Comparison of ENCODE assay signal across 14 cellular contexts in the genomic region with DNA sequence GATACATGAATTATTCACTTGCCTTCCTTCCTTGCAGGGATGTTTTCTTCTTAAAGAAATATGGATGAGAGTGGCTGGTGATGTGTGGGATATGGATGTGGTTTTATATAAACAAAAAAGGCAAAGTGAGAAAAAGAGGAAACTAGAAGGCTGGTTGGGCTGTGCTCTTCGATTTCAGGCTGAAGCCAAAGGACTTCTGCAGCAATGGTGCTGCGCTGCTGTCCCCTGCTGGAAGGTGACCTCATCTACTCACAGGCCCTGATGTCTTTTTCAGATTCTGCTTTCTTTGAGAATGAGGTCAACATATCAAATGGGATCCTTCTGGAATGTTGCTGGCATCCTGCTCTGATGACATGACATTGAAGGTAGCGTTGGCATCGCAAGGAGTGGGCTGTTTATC. TPM values are rescaled to one million over a fixed set of nuclear protein-coding genes. Genes with fewer than 3 reads are reported as not detected.
DNase-seq lines count a peak whose midpoint lies in the region; ATAC-seq and TF ChIP-seq lines count a peak whose summit lies in the region.
"Had no signal": no experiment of that assay in that cellular context is flagged by ENCODE, and none has a peak within 500 bp of the region (broad histone marks: within the 10 kb centered on the region; RNA-seq: fewer than 3 reads in every experiment).

No MANE protein-coding gene starts in this region.

- no peak overlapping the region for H2AFZ ChIP-seq in OCI-LY3 (ENCODE audit: low read depth, low read length)
- H2AFZ ChIP-seq in smooth muscle cell (ENCODE audit: low read depth), result no peak overlapping the region

- TF ChIP-seq CTCF in OCI-LY3 (IDR thresholded peaks at IDR 0.05; ENCODE audit: low read depth, low read length) (peak; percentile 54), left ventricle myocardium inferior (IDR thresholded peaks at IDR 0.05; ENCODE audit: borderline replicate concordance) (peak; percentile 67), smooth muscle cell (IDR thresholded peaks at IDR 0.05; ENCODE audit: borderline replicate concordance, insufficient read depth, poor library complexity, severe bottlenecking) (no peak)

- H3K4me3 ChIP-seq in OCI-LY3 (ENCODE audit: low read length) (no peak overlapping the region), left ventricle myocardium inferior (no peak overlapping the region), smooth muscle cell (no peak overlapping the region)
- H3K4me3 ChIP-seq: K562 had no signal

- H3K27me3 ChIP-seq in OCI-LY3 (ENCODE audit: low read depth, low read length), result no peaks in the 10 kb centered on the region
- no peaks in the 10 kb centered on the region for H3K27me3 ChIP-seq in left ventricle myocardium inferior (ENCODE audit: low read depth)
- H3K27me3 ChIP-seq in smooth muscle cell (ENCODE audit: low read depth), result no peaks in the 10 kb centered on the region

- H3K79me2 ChIP-seq in OCI-LY3 (ENCODE audit: low read length), result no peaks in the 10 kb centered on the region
- H3K79me2 ChIP-seq in smooth muscle cell (ENCODE audit: low read depth), result no peaks in the 10 kb centered on the region

- no peaks in the 10 kb centered on the region for H3K9me3 ChIP-seq in OCI-LY3 (ENCODE audit: insufficient read depth, low read length)
- H3K9me3 ChIP-seq in left ventricle myocardium inferior (replicated peaks), result no peaks in the 10 kb centered on the region
- no peaks in the 10 kb centered on the region for H3K9me3 ChIP-seq in smooth muscle cell (replicated peaks; ENCODE audit: low read depth)

- WGBS in smooth muscle cell (ENCODE audit: low lambda C conversion rate), result no CpG with 5 or more reads among the region's 4 CpGs

- no peaks in the 10 kb centered on the region for H3K4me1 ChIP-seq in OCI-LY3 (ENCODE audit: low read length)
- no peaks in the 10 kb centered on the region for H3K4me1 ChIP-seq in left ventricle myocardium inferior
- no peaks in the 10 kb centered on the region for H3K4me1 ChIP-seq in smooth muscle cell (ENCODE audit: low read depth)

- H3K9ac ChIP-seq in OCI-LY3 (ENCODE audit: low read length) (no peak overlapping the region), smooth muscle cell (ENCODE audit: low read depth) (no peak overlapping the region)

- H3K27ac ChIP-seq in OCI-LY3 (ENCODE audit: low read length) (no peak overlapping the region), left ventricle myocardium inferior (replicated peaks) (no peak overlapping the region), smooth muscle cell (ENCODE audit: low read depth) (no peak overlapping the region)

- ATAC-seq in GM21528 (IDR thresholded peaks at IDR 0.05; ENCODE audit: low FRiP score, unreplicated experiment), result no peak
- no peak for ATAC-seq in HG03135 (IDR thresholded peaks at IDR 0.05; ENCODE audit: unreplicated experiment)
- ATAC-seq: K562 had no signal

- H3F3A ChIP-seq in smooth muscle cell (ENCODE audit: low read depth), result no peaks in the 10 kb centered on the region

- DNase-seq in stimulated activated CD4-positive, alpha-beta T cell treated with anti-CD3 and anti-CD28 coated beads, Interleukin-4, amount 100 ng/mL, for 1 hour, result peak; percentile 11
- DNase-seq in stimulated activated CD4-positive, alpha-beta T cell treated with anti-CD3 and anti-CD28 coated beads, Interleukin-4, amount 100 ng/mL, for 24 hours, result no peak
- DNase-seq in left ventricle myocardium inferior (peak; percentile 18), smooth muscle cell (lab: John Stamatoyannopoulos, UW; ENCODE audit: unreplicated experiment) (no peak), NCI-H345 (lab: John Stamatoyannopoulos, UW) (no peak)
- DNase-seq: CD4-positive, CD25-positive, alpha-beta regulatory T cell; NCI-H510A treated with DMSO at 0.1 percent for 48 hours; retina; SW 1271 had no signal

- H3K36me3 ChIP-seq in OCI-LY3 (replicated peaks; ENCODE audit: low read depth, low read length) (no peaks in the 10 kb centered on the region), left ventricle myocardium inferior (no peaks in the 10 kb centered on the region), smooth muscle cell (ENCODE audit: low read depth) (no peaks in the 10 kb centered on the region)

- intact Hi-C loops in left ventricle myocardium inferior (cut with micrococcal nuclease), result no loop called here

- H4K20me1 ChIP-seq in OCI-LY3 (ENCODE audit: insufficient read depth, low read length) (no peaks in the 10 kb centered on the region), smooth muscle cell (ENCODE audit: low read depth) (no peaks in the 10 kb centered on the region)

- no peak overlapping the region for H3K4me2 ChIP-seq in OCI-LY3 (ENCODE audit: low read length)
- H3K4me2 ChIP-seq in smooth muscle cell, result no peak overlapping the region

RNA-seq across cellular contexts. Expression of gene RPS4Y2, which starts 15.3 kb away (rescaled TPM):
- not detected for total RNA-seq in left ventricle myocardium inferior
- not detected in 2 replicates for total RNA-seq in smooth muscle cell
- polyA plus RNA-seq in smooth muscle cell, result not detected in 2 replicates
- total RNA-seq: CD4-positive, CD25-positive, alpha-beta regulatory T cell; fibroblast of villous mesenchyme; K562 had no signal
- polyA plus RNA-seq: CD4-positive, CD25-positive, alpha-beta regulatory T cell; K562 had no signal

Comparison
In these comparisons a context has a peak if more than half of its experiments do, and no peak if none do; other contexts are left out.
1. DNase-seq: peak in stimulated activated CD4-positive, alpha-beta T cell treated with anti-CD3 and anti-CD28 coated beads, Interleukin-4, amount 100 ng/mL, for 1 hour (single experiment) and left ventricle myocardium inferior (single experiment); none in stimulated activated CD4-positive, alpha-beta T cell treated with anti-CD3 and anti-CD28 coated beads, Interleukin-4, amount 100 ng/mL, for 24 hours (single experiment), smooth muscle cell (single experiment) and NCI-H345 (single experiment).